In genomic region chr2:150482667-150483260, GRCh38 we compare ENCODE assay signal across 1 cellular context.
TF ChIP-seq lines count a peak whose summit lies in the region.

No MANE protein-coding gene starts in this region.

TF ChIP-seq in WTC11, 78 proteins besides CTCF, POLR2A, EP300 and RAD21 (continued from another document):
- TF ChIP-seq ZNF512 (CRISPR knock-in tag; IDR thresholded peaks at IDR 0.05; ENCODE audit: borderline replicate concordance) (no peak), MYBL2 (CRISPR knock-in tag; IDR thresholded peaks at IDR 0.05) (no peak), TEAD1 (CRISPR knock-in tag; IDR thresholded peaks at IDR 0.05) (no peak), HMGXB4 (CRISPR knock-in tag; IDR thresholded peaks at IDR 0.05) (no peak), RORB (CRISPR knock-in tag; IDR thresholded peaks at IDR 0.05) (no peak), ZNF317 (CRISPR knock-in tag; IDR thresholded peaks at IDR 0.05; ENCODE audit: borderline replicate concordance, low read depth) (no peak), ARID4B (CRISPR knock-in tag; IDR thresholded peaks at IDR 0.05; ENCODE audit: borderline replicate concordance) (no peak), ATF6 (CRISPR knock-in tag; IDR thresholded peaks at IDR 0.05) (no peak), ZNF532 (CRISPR knock-in tag; IDR thresholded peaks at IDR 0.05; ENCODE audit: borderline replicate concordance) (no peak), E2F4 (CRISPR knock-in tag; IDR thresholded peaks at IDR 0.05; ENCODE audit: borderline replicate concordance, low read depth) (no peak), CREB1 (CRISPR knock-in tag; IDR thresholded peaks at IDR 0.05) (no peak)
